8 cellular contexts compared by ENCODE assay signal in the genomic region with DNA sequence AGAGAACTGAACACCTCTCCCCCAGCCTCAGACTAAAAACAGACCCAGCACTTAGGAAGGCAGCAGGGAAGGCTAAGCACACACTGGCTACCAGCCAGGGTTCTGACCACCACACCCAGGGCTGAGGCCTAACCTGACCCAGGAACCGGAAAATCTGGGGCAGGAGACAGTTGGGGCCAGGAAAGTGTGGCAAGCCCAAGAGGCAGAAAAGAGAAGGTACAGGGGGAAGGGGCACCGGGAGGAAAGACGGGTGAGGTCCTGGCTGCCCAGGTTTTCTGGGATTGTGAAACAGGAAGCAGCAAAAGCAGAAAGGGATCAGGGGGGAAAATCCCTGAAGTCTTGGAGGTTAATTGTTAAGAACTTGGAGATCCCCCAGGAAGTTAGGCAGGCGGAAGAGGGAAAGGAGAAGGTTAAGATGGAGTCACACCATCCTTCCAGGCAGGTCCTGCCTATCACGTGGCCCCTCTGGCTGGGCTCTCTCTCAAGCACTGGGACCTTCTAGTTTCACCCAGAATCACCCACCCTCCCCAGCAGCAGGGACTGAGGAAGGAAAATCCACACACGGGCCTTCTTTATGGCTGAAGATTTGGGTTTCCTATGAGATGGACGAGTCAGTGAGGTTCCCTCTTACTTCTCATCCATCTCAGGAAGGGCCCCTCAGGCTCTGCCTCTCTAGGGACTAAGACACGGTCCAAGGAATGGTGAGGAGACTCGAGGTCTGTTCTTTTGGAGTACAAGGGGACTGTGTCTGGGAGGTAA. TPM values are rescaled to one million over a fixed set of nuclear protein-coding genes. Genes with fewer than 3 reads are reported as not detected.
DNase-seq lines count a peak whose midpoint lies in the region; ATAC-seq and TF ChIP-seq lines count a peak whose summit lies in the region.

No MANE protein-coding gene starts in this region.

- H3K4me1 Mint-ChIP-seq in CD4-positive, alpha-beta memory T cell, result peaks cover 46 to 80% (median 57%) of the 10 kb centered on the region in 4 donors
- H3K4me1 Mint-ChIP-seq in glutamatergic neuron (ENCODE audit: low read depth, unreplicated experiment) (peaks cover 42% of the 10 kb centered on the region), progenitor cell of endocrine pancreas (ENCODE audit: low read depth) (peaks cover 54% of the 10 kb centered on the region)

- CTCF ChIA-PET in CD4-positive, alpha-beta memory T cell (lab: Charles Lee; ENCODE audit: partially characterized antibody), result interaction anchor here (1.7 to 3.9 kb wide), 3 partner anchors 21 to 23 kb away, joined by 7 to 34 read pairs (median 8); a partner anchor contains a TSS

- peak overlapping the region; percentile 91 to 98 (median 92) for H3K4me3 Mint-ChIP-seq in CD4-positive, alpha-beta memory T cell
- H3K4me3 Mint-ChIP-seq in glutamatergic neuron (ENCODE audit: unreplicated experiment), result peak overlapping the region; percentile 94
- peak overlapping the region; percentile 93 for H3K4me3 Mint-ChIP-seq in progenitor cell of endocrine pancreas (ENCODE audit: low read depth)

- peak overlapping the region; percentile 75 for H3K27ac ChIP-seq in CD4-positive, alpha-beta memory T cell (ENCODE audit: low read depth, low read length)

- ATAC-seq in HG02973 (IDR thresholded peaks at IDR 0.05; ENCODE audit: unreplicated experiment) (no peak), GM18519 (IDR thresholded peaks at IDR 0.05; ENCODE audit: low FRiP score, unreplicated experiment) (no peak), HG03175 (IDR thresholded peaks at IDR 0.05; ENCODE audit: unreplicated experiment) (no peak)

- peaks cover 13% of the 10 kb centered on the region for H3K36me3 ChIP-seq in CD4-positive, alpha-beta memory T cell (ENCODE audit: insufficient read depth, low read length)

- H3K9me3 Mint-ChIP-seq in CD4-positive, alpha-beta memory T cell, result peaks cover 0 to 1% (median 0%) of the 10 kb centered on the region in 8 donors
- peaks cover 15% of the 10 kb centered on the region for H3K9me3 Mint-ChIP-seq in glutamatergic neuron (ENCODE audit: unreplicated experiment)
- H3K9me3 Mint-ChIP-seq in progenitor cell of endocrine pancreas (ENCODE audit: low read depth), result no peaks in the 10 kb centered on the region

- no peaks in the 10 kb centered on the region for H3K9me3 ChIP-seq in CD4-positive, alpha-beta memory T cell (ENCODE audit: control insufficient read depth in 1 of 2, low read length in 2 of 2)

- no peaks in the 10 kb centered on the region for H3K27me3 Mint-ChIP-seq in CD4-positive, alpha-beta memory T cell
- H3K27me3 Mint-ChIP-seq in glutamatergic neuron (ENCODE audit: unreplicated experiment) (peaks cover 15% of the 10 kb centered on the region), progenitor cell of endocrine pancreas (no peaks in the 10 kb centered on the region)

- DNase-seq in CD4-positive, alpha-beta memory T cell, result no peak
- DNase-seq in HuH-7.5 (ENCODE audit: low spot score) (peak; percentile 51), glutamatergic neuron (no peak), progenitor cell of endocrine pancreas (ENCODE audit: low spot score, unreplicated experiment) (no peak)
- DNase-seq in activated T-cell treated with anti-CD3 and anti-CD28 coated beads, Interleukin-2, amount 50 U/mL, for 48 hours, result peak; percentile 39 to 40

- H3K4me3 ChIP-seq in CD4-positive, alpha-beta memory T cell (ENCODE audit: low read length in 2 of 2), result peak overlapping the region; percentile 45 to 74

- TF ChIP-seq CTCF in glutamatergic neuron (IDR thresholded peaks at IDR 0.05; ENCODE audit: partially characterized antibody, unreplicated experiment) (no peak), progenitor cell of endocrine pancreas (IDR thresholded peaks at IDR 0.05; ENCODE audit: unreplicated experiment) (no peak)

- H3K27ac Mint-ChIP-seq in CD4-positive, alpha-beta memory T cell, result peak overlapping the region; percentile 87 to 95 (median 94)
- H3K27ac Mint-ChIP-seq in glutamatergic neuron (ENCODE audit: unreplicated experiment), result peak overlapping the region; percentile 97
- peak overlapping the region; percentile 99 for H3K27ac Mint-ChIP-seq in progenitor cell of endocrine pancreas

- POLR2A ChIA-PET in CD4-positive, alpha-beta memory T cell (lab: Charles Lee; ENCODE audit: partially characterized antibody), result interaction anchor here (1.1 to 3.2 kb wide), 4 partner anchors 19 to 108 kb away, joined by 3 to 28 read pairs (median 16); a partner anchor contains a TSS

- peaks cover 56% of the 10 kb centered on the region for H3K4me1 ChIP-seq in CD4-positive, alpha-beta memory T cell (ENCODE audit: insufficient read depth, low read length)

- peaks cover 5 to 29% of the 10 kb centered on the region in 2 donors for H3K36me3 Mint-ChIP-seq in CD4-positive, alpha-beta memory T cell
- no peaks in the 10 kb centered on the region for H3K36me3 Mint-ChIP-seq in glutamatergic neuron (ENCODE audit: unreplicated experiment)
- peaks cover 5% of the 10 kb centered on the region for H3K36me3 Mint-ChIP-seq in progenitor cell of endocrine pancreas (ENCODE audit: insufficient read depth)

- intact Hi-C loops in CD4-positive, alpha-beta memory T cell (cut with micrococcal nuclease), result no loop called here

- H3K27me3 ChIP-seq in CD4-positive, alpha-beta memory T cell (ENCODE audit: insufficient read depth, low read length), result no peaks in the 10 kb centered on the region

RNA-seq across cellular contexts. Expression of a gene that starts 2.6 kb away (rescaled TPM):
- total RNA-seq in CD4-positive, alpha-beta memory T cell, result 10 to 100 TPM; 93.3 to 97.0 TPM
- 10 to 100 TPM; 23.8 to 49.3 TPM for polyA plus RNA-seq in CD4-positive, alpha-beta memory T cell
- total RNA-seq in glutamatergic neuron (ENCODE audit: unreplicated experiment) (147 TPM), progenitor cell of endocrine pancreas (280 and 288 TPM in 2 replicates)

RNA-seq across cellular contexts. Expression of a gene that starts 8.0 kb away (rescaled TPM):
- total RNA-seq in CD4-positive, alpha-beta memory T cell, result 10 to 100 TPM; 44.1 to 47.4 TPM
- polyA plus RNA-seq in CD4-positive, alpha-beta memory T cell, result 100 to 1,000 TPM in 1 of 2 donors, 10 to 100 TPM in 1; 86.7 to 150 TPM
- total RNA-seq in glutamatergic neuron (ENCODE audit: unreplicated experiment), result 25.1 TPM
- 35.9 and 43.2 TPM in 2 replicates for total RNA-seq in progenitor cell of endocrine pancreas

RNA-seq across cellular contexts. Expression of a gene that starts 18.5 kb away (rescaled TPM):
- total RNA-seq in CD4-positive, alpha-beta memory T cell, result 10 to 100 TPM; 60.9 to 61.3 TPM
- 10 to 100 TPM; 32.8 to 52.7 TPM for polyA plus RNA-seq in CD4-positive, alpha-beta memory T cell
- total RNA-seq in glutamatergic neuron (ENCODE audit: unreplicated experiment), result 88.8 TPM
- total RNA-seq in progenitor cell of endocrine pancreas, result 93.2 TPM in 2 replicates

RNA-seq across cellular contexts. Expression of a gene that starts 20.3 kb away (rescaled TPM):
- total RNA-seq in CD4-positive, alpha-beta memory T cell, result 10 to 100 TPM; 47.9 to 53.1 TPM
- polyA plus RNA-seq in CD4-positive, alpha-beta memory T cell, result 10 to 100 TPM; 11.4 to 19.3 TPM
- total RNA-seq in glutamatergic neuron (ENCODE audit: unreplicated experiment) (32.6 TPM), progenitor cell of endocrine pancreas (36.9 and 38.9 TPM in 2 replicates)

RNA-seq across cellular contexts. Expression of a gene that starts 20.6 kb away (rescaled TPM):
- total RNA-seq in CD4-positive, alpha-beta memory T cell, result 10 to 100 TPM; 30.5 to 35.7 TPM
- 1 to 10 TPM; 4.6 to 7.5 TPM for polyA plus RNA-seq in CD4-positive, alpha-beta memory T cell
- total RNA-seq in glutamatergic neuron (ENCODE audit: unreplicated experiment) (27.1 TPM), progenitor cell of endocrine pancreas (40.0 and 42.4 TPM in 2 replicates)

Comparison
In these comparisons a context has a peak if more than half of its experiments do, and no peak if none do; other contexts are left out.
1. DNase-seq: peak in HuH-7.5 (single experiment) and activated T-cell treated with anti-CD3 and anti-CD28 coated beads, Interleukin-2, amount 50 U/mL, for 48 hours (2 of 2); none in CD4-positive, alpha-beta memory T cell (0 of 5), glutamatergic neuron (single experiment) and progenitor cell of endocrine pancreas (single experiment).
2. Peak in every context shown above with its lines, with median percentiles within 50 percentile points of each other: H3K27ac Mint-ChIP-seq and H3K4me3 Mint-ChIP-seq.